In genomic region chr16:65268331-65268730, GRCh38 we compare ENCODE assay signal across 15 cellular contexts.
DNase-seq lines count a peak whose midpoint lies in the region; ATAC-seq and TF ChIP-seq lines count a peak whose summit lies in the region.
"Had no signal": no experiment of that assay in that cellular context is flagged by ENCODE, and none has a peak within 500 bp of the region (broad histone marks: within the 10 kb centered on the region; RNA-seq: fewer than 3 reads in every experiment).

No MANE protein-coding gene starts in this region.

- no peak for TF ChIP-seq CTCF in choroid plexus epithelial cell (conservative IDR thresholded peaks at IDR 0.05; ENCODE audit: low read depth, low read length)
- no peak for TF ChIP-seq CTCF in GM20000 (IDR thresholded peaks at IDR 0.05; ENCODE audit: extremely low read depth, missing control alignments)

- DNase-seq in EH (ENCODE audit: low read depth): peak; percentile 70
- peak; percentile 8 for DNase-seq in amniotic stem cell (lab: John Stamatoyannopoulos, UW)
- DNase-seq in choroid plexus epithelial cell (ENCODE audit: low read depth): peak; percentile 43
- peak; percentile 26 for DNase-seq in iris pigment epithelial cell (ENCODE audit: low read depth)
- DNase-seq in GM20000 (ENCODE audit: low spot score): no peak
- DNase-seq: 8988T; CD4-positive, CD25-positive, alpha-beta regulatory T cell; DMS53; GOT3 had no signal

- no peak overlapping the region for H3K4me3 ChIP-seq in choroid plexus epithelial cell (ENCODE audit: low read depth, low read length)
- H3K4me3 ChIP-seq: BLaER1 treated with 17β-estradiol and CSF1 and Interleukin-3, amounts not matched to agents 10 nM and 100 nM; GM12878; HAP-1 had no signal

- ATAC-seq in HG02840 (IDR thresholded peaks at IDR 0.05; ENCODE audit: low FRiP score, unreplicated experiment): no peak
- no peak for ATAC-seq in HG02678 (IDR thresholded peaks at IDR 0.05; ENCODE audit: unreplicated experiment)
- no peak for ATAC-seq in HG03280 (IDR thresholded peaks at IDR 0.05; ENCODE audit: unreplicated experiment)
- ATAC-seq: GM12878 had no signal
